In genomic region chr16:85523602-85524364, GRCh38 we compare ENCODE assay signal across 9 cellular contexts.
DNase-seq lines count a peak whose midpoint lies in the region; FAIRE-seq and TF ChIP-seq lines count a peak whose summit lies in the region.
"Had no signal": no experiment of that assay in that cellular context is flagged by ENCODE, and none has a peak within 500 bp of the region (broad histone marks: within the 10 kb centered on the region; RNA-seq: fewer than 3 reads in every experiment).

No MANE protein-coding gene starts in this region.

- H3K27ac ChIP-seq in A673 (ENCODE audit: low read depth, low read length, poor library complexity, severe bottlenecking) (peak overlapping the region; percentile 70), HUES64 (ENCODE audit: low read depth, low read length) (no peak overlapping the region; the same call in 1 of the 2 replicates)

- H3K9ac ChIP-seq in HUES64 (ENCODE audit: low read depth, low read length) (peak overlapping the region; percentile 7; the same call in 1 of the 2 replicates), adipocyte (ENCODE audit: low read length) (peak overlapping the region; percentile 70)

- DNase-seq in A673 (ENCODE audit: low spot score) (peak; percentile 52), adipocyte (ENCODE audit: low read depth) (no peak), kidney tubule cell (ENCODE audit: low spot score) (peak; percentile 9), superior temporal gyrus (ENCODE audit: extremely low spot score) (no peak), D721Med (ENCODE audit: insufficient read length, low spot score) (no peak), GM03348 (ENCODE audit: low spot score) (no peak)
- no peak for DNase-seq in T-helper 2 cell treated with Interferon-gamma antibody and Interleukin-4, amounts not matched to agents 5 μg/mL and 100 μg/mL, for 36 hours (ENCODE audit: low spot score)
- DNase-seq: NK-92 treated with Interleukin-12 subunit alpha and Interleukin-12 subunit beta, amount 100 ng/mL, for 24 hours had no signal

- H3K27me3 Mint-ChIP-seq in T-helper 2 cell treated with Interferon-gamma antibody and Interleukin-4, amounts not matched to agents 5 μg/mL and 100 μg/mL, for 36 hours (ENCODE audit: low read depth), result no peaks in the 10 kb centered on the region

- H3K9me3 ChIP-seq in A673 (ENCODE audit: low read depth, low read length, poor library complexity, severe bottlenecking), result no peaks in the 10 kb centered on the region
- no peaks in the 10 kb centered on the region for H3K9me3 ChIP-seq in HUES64 (ENCODE audit: insufficient read depth, low read depth, low read length)
- no peaks in the 10 kb centered on the region for H3K9me3 ChIP-seq in adipocyte (ENCODE audit: control insufficient read depth, low read length)

- H3K36me3 ChIP-seq in A673 (ENCODE audit: insufficient read depth, low read length, poor library complexity, severe bottlenecking), result no peaks in the 10 kb centered on the region
- H3K36me3 ChIP-seq in HUES64 (ENCODE audit: insufficient read depth, low read length), result no peaks in the 10 kb centered on the region
- H3K36me3 ChIP-seq in adipocyte (ENCODE audit: control insufficient read depth, insufficient read depth, low read length, severe bottlenecking), result peaks cover 14% of the 10 kb centered on the region

- no peaks in the 10 kb centered on the region for H3K4me1 Mint-ChIP-seq in T-helper 2 cell treated with Interferon-gamma antibody and Interleukin-4, amounts not matched to agents 5 μg/mL and 100 μg/mL, for 36 hours (ENCODE audit: low read depth)

- no peak overlapping the region for H3K27ac Mint-ChIP-seq in T-helper 2 cell treated with Interferon-gamma antibody and Interleukin-4, amounts not matched to agents 5 μg/mL and 100 μg/mL, for 36 hours

- POLR2A ChIA-PET in A673 (lab: Charles Lee; ENCODE audit: low non-redundant PET), result interaction anchor here (1.2 kb wide), 1 partner anchor 31 kb away, joined by 4 read pairs; no protein-coding TSS in a partner anchor

- no peak overlapping the region for H3K4me3 Mint-ChIP-seq in T-helper 2 cell treated with Interferon-gamma antibody and Interleukin-4, amounts not matched to agents 5 μg/mL and 100 μg/mL, for 36 hours

- BruUV-seq in A673 (replicated peaks; lab: Mats Ljungman, UMichigan), result no TSS peak

- H3K9me3 Mint-ChIP-seq in T-helper 2 cell treated with Interferon-gamma antibody and Interleukin-4, amounts not matched to agents 5 μg/mL and 100 μg/mL, for 36 hours, result no peaks in the 10 kb centered on the region

- H3K4me1 ChIP-seq in A673 (ENCODE audit: insufficient read depth, low read length, poor library complexity, severe bottlenecking) (peaks cover 40% of the 10 kb centered on the region), HUES64 (ENCODE audit: insufficient read depth, low read length) (peaks cover 15% of the 10 kb centered on the region), adipocyte (ENCODE audit: control insufficient read depth, insufficient read depth, low read length) (peaks cover 31% of the 10 kb centered on the region)

- H3K4me3 ChIP-seq in A673 (ENCODE audit: low read depth, low read length, poor library complexity, severe bottlenecking) (no peak overlapping the region), HUES64 (ENCODE audit: low read length) (no peak overlapping the region), adipocyte (ENCODE audit: low read length) (no peak overlapping the region)

- FAIRE-seq in D721Med (lab: Jason Lieb, UNC), result no peak

- WGBS in HUES64, result 51% methylated on average over 22 of the region's 22 CpGs

- intact Hi-C loops in A673 (cut with micrococcal nuclease; ENCODE audit: unreplicated experiment), result no loop called here

- no peaks in the 10 kb centered on the region for H3K36me3 Mint-ChIP-seq in T-helper 2 cell treated with Interferon-gamma antibody and Interleukin-4, amounts not matched to agents 5 μg/mL and 100 μg/mL, for 36 hours (ENCODE audit: low read depth)

- H3K27me3 ChIP-seq in A673 (replicated peaks; ENCODE audit: insufficient read depth, low read depth, low read length, poor library complexity), result no peaks in the 10 kb centered on the region
- no peaks in the 10 kb centered on the region for H3K27me3 ChIP-seq in HUES64 (ENCODE audit: insufficient read depth, low read length)
- H3K27me3 ChIP-seq in adipocyte (replicated peaks; ENCODE audit: control insufficient read depth, insufficient read depth, low read length), result no peaks in the 10 kb centered on the region

- CTCF ChIA-PET in A673 (lab: Charles Lee), result interaction anchor here (1.0 kb wide), 1 partner anchor 92 kb away, joined by 3 read pairs; no protein-coding TSS in a partner anchor

- TF ChIP-seq CTCF in A673 (conservative IDR thresholded peaks at IDR 0.05; ENCODE audit: low read depth, low read length) (no peak), D721Med (IDR thresholded peaks at IDR 0.05; ENCODE audit: insufficient read depth, missing control alignments) (no peak)

Comparison
In these comparisons a context has a peak if more than half of its experiments do, and no peak if none do; other contexts are left out.
1. DNase-seq: peak in A673 (single experiment) and kidney tubule cell (single experiment); none in adipocyte (single experiment), superior temporal gyrus (single experiment), D721Med (single experiment), T-helper 2 cell treated with Interferon-gamma antibody and Interleukin-4, amounts not matched to agents 5 μg/mL and 100 μg/mL, for 36 hours (single experiment) and GM03348 (single experiment).